In genomic region chr4:55568905-55569504, GRCh38 we compare ENCODE assay signal across 23 cellular contexts. TPM values are rescaled to one million over a fixed set of nuclear protein-coding genes. Genes with fewer than 3 reads are reported as not detected.
A peak's percentile ranks its signal among the peaks of the same experiment; 100 is the strongest.
DNase-seq lines count a peak whose midpoint lies in the region; ATAC-seq and TF ChIP-seq lines count a peak whose summit lies in the region.
"Had no signal": no experiment of that assay in that cellular context is flagged by ENCODE, and none has a peak within 500 bp of the region (broad histone marks: within the 10 kb centered on the region; RNA-seq: fewer than 3 reads in every experiment).

No MANE protein-coding gene starts in this region.

- TF ChIP-seq CTCF in DOHH2 (IDR thresholded peaks at IDR 0.05; ENCODE audit: low read depth, low read length, poor library complexity, severe bottlenecking) = no peak
- no peak for TF ChIP-seq CTCF in neural progenitor cell (IDR thresholded peaks at IDR 0.05)

- H2AFZ ChIP-seq in neural progenitor cell (replicated peaks) = no peak overlapping the region

- no peak overlapping the region for H3K4me3 Mint-ChIP-seq in neural progenitor cell
- H3K4me3 Mint-ChIP-seq: activated naive CD8-positive, alpha-beta T cell; activated T-cell treated with anti-CD3 and anti-CD28 coated beads, Interleukin-2, amount 50 U/mL, for 4 hours; CD14-positive monocyte; stimulated activated effector memory CD8-positive, alpha-beta T cell treated with anti-CD3 and anti-CD28 coated beads, Interleukin-12 subunit alpha, Interleukin-12 subunit beta, amount 100 ng/mL, for 72 hours; T-cell had no signal

- no peak overlapping the region for H3K27ac ChIP-seq in DOHH2 (ENCODE audit: low read depth, low read length)
- no peak overlapping the region for H3K27ac ChIP-seq in neural progenitor cell
- H3K27ac ChIP-seq: heart right ventricle, right atrium auricular region had no signal

- H3K27me3 ChIP-seq in DOHH2 (ENCODE audit: control insufficient read depth, low read length) = no peaks in the 10 kb centered on the region
- H3K27me3 ChIP-seq in neural progenitor cell = no peaks in the 10 kb centered on the region
- H3K27me3 ChIP-seq: heart right ventricle, right atrium auricular region had no signal

- H3K4me1 ChIP-seq in DOHH2 (ENCODE audit: control insufficient read depth, low read length) (peaks cover 16% of the 10 kb centered on the region), neural progenitor cell (no peaks in the 10 kb centered on the region)
- H3K4me1 ChIP-seq: heart right ventricle, right atrium auricular region had no signal

- peak; percentile 74 for ATAC-seq in GM19035 (IDR thresholded peaks at IDR 0.05; ENCODE audit: unreplicated experiment)
- peak; percentile 75 for ATAC-seq in HG02623 (IDR thresholded peaks at IDR 0.05; ENCODE audit: unreplicated experiment)
- peak; percentile 75 for ATAC-seq in HG03469 (IDR thresholded peaks at IDR 0.05; ENCODE audit: unreplicated experiment)
- ATAC-seq: activated T-cell treated with anti-CD3 and anti-CD28 coated beads, Interleukin-2, amount 50 U/mL, for 4 hours; heart right ventricle; Right ventricle myocardium inferior; stimulated activated effector memory CD8-positive, alpha-beta T cell treated with anti-CD3 and anti-CD28 coated beads, Interleukin-12 subunit alpha, Interleukin-12 subunit beta, amount 100 ng/mL, for 72 hours; T-cell had no signal

- H3K36me3 ChIP-seq in DOHH2 (ENCODE audit: control insufficient read depth, low read length) (no peaks in the 10 kb centered on the region), neural progenitor cell (no peaks in the 10 kb centered on the region)
- H3K36me3 ChIP-seq: heart right ventricle, right atrium auricular region had no signal

- H3K79me2 ChIP-seq in DOHH2 (ENCODE audit: control insufficient read depth, low read length) (no peaks in the 10 kb centered on the region), neural progenitor cell (ENCODE audit: low read depth) (no peaks in the 10 kb centered on the region)

- no peaks in the 10 kb centered on the region for H3K9me3 ChIP-seq in DOHH2 (ENCODE audit: control insufficient read depth, insufficient read depth, low read length)
- no peaks in the 10 kb centered on the region for H3K9me3 ChIP-seq in neural progenitor cell (ENCODE audit: low read depth)

- H4K20me1 ChIP-seq in DOHH2 (ENCODE audit: control insufficient read depth, insufficient read depth, low read depth, low read length) = no peaks in the 10 kb centered on the region
- no peaks in the 10 kb centered on the region for H4K20me1 ChIP-seq in neural progenitor cell (ENCODE audit: low read depth)

- H3F3A ChIP-seq in DOHH2 (ENCODE audit: control insufficient read depth, insufficient read depth) (no peaks in the 10 kb centered on the region), neural progenitor cell (ENCODE audit: low read depth) (no peaks in the 10 kb centered on the region)

- 0 out of 2 replicates have a peak overlapping the region, but pooled peaks have one; percentile 3 for H3K4me2 ChIP-seq in DOHH2 (ENCODE audit: low read length)
- no peak overlapping the region for H3K4me2 ChIP-seq in neural progenitor cell

- no peaks in the 10 kb centered on the region for H3K9me2 ChIP-seq in DOHH2 (replicated peaks; ENCODE audit: control insufficient read depth, low read length)

- H3K36me3 Mint-ChIP-seq in neural progenitor cell = no peaks in the 10 kb centered on the region
- H3K36me3 Mint-ChIP-seq: activated naive CD8-positive, alpha-beta T cell; CD14-positive monocyte; stimulated activated effector memory CD8-positive, alpha-beta T cell treated with anti-CD3 and anti-CD28 coated beads, Interleukin-12 subunit alpha, Interleukin-12 subunit beta, amount 100 ng/mL, for 72 hours; T-cell had no signal

- no peaks in the 10 kb centered on the region for H3K4me1 Mint-ChIP-seq in neural progenitor cell
- H3K4me1 Mint-ChIP-seq: stimulated activated effector memory CD8-positive, alpha-beta T cell treated with anti-CD3 and anti-CD28 coated beads, Interleukin-12 subunit alpha, Interleukin-12 subunit beta, amount 100 ng/mL, for 72 hours; T-cell had no signal

- no peak overlapping the region for H3K27ac Mint-ChIP-seq in neural progenitor cell
- H3K27ac Mint-ChIP-seq: activated naive CD8-positive, alpha-beta T cell; CD14-positive monocyte; stimulated activated effector memory CD8-positive, alpha-beta T cell treated with anti-CD3 and anti-CD28 coated beads, Interleukin-12 subunit alpha, Interleukin-12 subunit beta, amount 100 ng/mL, for 72 hours; T-cell had no signal

- H3K9ac ChIP-seq in neural progenitor cell = no peak overlapping the region

- H3K9me3 Mint-ChIP-seq in neural progenitor cell = peaks cover 2% of the 10 kb centered on the region
- H3K9me3 Mint-ChIP-seq: activated T-cell treated with anti-CD3 and anti-CD28 coated beads, Interleukin-2, amount 50 U/mL, for 4 hours; stimulated activated effector memory CD8-positive, alpha-beta T cell treated with anti-CD3 and anti-CD28 coated beads, Interleukin-12 subunit alpha, Interleukin-12 subunit beta, amount 100 ng/mL, for 72 hours; T-cell had no signal

- H3K4me3 ChIP-seq in DOHH2 (ENCODE audit: low read length) (no peak overlapping the region), neural progenitor cell (no peak overlapping the region)
- H3K4me3 ChIP-seq: heart right ventricle, lung, right atrium auricular region had no signal

- H3K27me3 Mint-ChIP-seq in neural progenitor cell (ENCODE audit: insufficient read depth, low read depth) = no peaks in the 10 kb centered on the region
- H3K27me3 Mint-ChIP-seq: activated naive CD8-positive, alpha-beta T cell had no signal

- DNase-seq in NCI-H2227 (lab: John Stamatoyannopoulos, UW; ENCODE audit: unreplicated experiment) (no peak), neural progenitor cell (ENCODE audit: low spot score) (no peak), NCI-H1417 treated with DMSO at 0.1 percent for 48 hours (lab: John Stamatoyannopoulos, UW) (no peak), 8988T (no peak)
- DNase-seq: activated CD4-positive, alpha-beta T cell treated with anti-CD3 and anti-CD28 coated beads, Interleukin-2, amount 50 U/mL, for 48 hours; activated T-cell treated with anti-CD3 and anti-CD28 coated beads, Interleukin-2, amount 50 U/mL, for 4 hours; heart right ventricle; NCI-H187 treated with DMSO at 0.1 percent for 48 hours; T-cell had no signal

RNA-seq across cellular contexts. Expression of gene CLOCK, which starts 22.3 kb away (rescaled TPM):
- 30.2 and 35.9 TPM in 2 replicates for total RNA-seq in neural progenitor cell (ENCODE audit: low replicate concordance)

RNA-seq across cellular contexts. Expression of gene PDCL2, which starts 23.0 kb away (rescaled TPM):
- not detected in 2 replicates for total RNA-seq in neural progenitor cell (ENCODE audit: low replicate concordance)
- total RNA-seq: A673; activated T-cell treated with anti-CD3 and anti-CD28 coated beads, Interleukin-2, amount 50 U/mL, for 4 hours; heart right ventricle; lung; myocyte; NCI-H460; omental fat pad; right atrium auricular region; Right ventricle myocardium inferior; T-cell had no signal
